9 cellular contexts compared by ENCODE assay signal in the genomic region with DNA sequence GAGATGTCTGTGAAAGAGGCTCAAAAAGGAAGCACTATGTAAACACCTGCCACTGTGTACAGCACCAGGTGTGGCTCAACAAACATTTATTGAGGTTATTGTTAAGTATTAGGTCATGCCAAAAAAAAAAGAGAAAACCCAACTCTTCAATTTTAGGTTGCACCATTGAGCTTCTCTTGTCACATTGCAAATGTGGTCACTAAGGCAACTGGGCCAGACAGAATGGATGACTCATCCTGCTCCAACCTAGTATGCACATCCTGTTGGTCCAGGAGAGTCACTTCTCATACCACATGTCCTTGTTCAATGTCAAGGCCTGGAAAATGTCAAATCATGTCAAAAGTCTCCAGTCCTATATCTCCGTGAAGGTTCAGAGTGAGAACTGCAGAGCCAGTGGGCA. TPM values are rescaled to one million over a fixed set of nuclear protein-coding genes. Genes with fewer than 3 reads are reported as not detected.
A peak's percentile ranks its signal among the peaks of the same experiment; 100 is the strongest.
DNase-seq lines count a peak whose midpoint lies in the region; ATAC-seq and TF ChIP-seq lines count a peak whose summit lies in the region.
"Had no signal": no experiment of that assay in that cellular context is flagged by ENCODE, and none has a peak within 500 bp of the region (broad histone marks: within the 10 kb centered on the region; RNA-seq: fewer than 3 reads in every experiment).

No MANE protein-coding gene starts in this region.

- H3K27me3 Mint-ChIP-seq in T-helper 1 cell treated with Interleukin-12 subunit alpha and Interleukin-12 subunit beta and Interleukin-4 antibody, amounts not matched to agents 30 μg/mL and 1 μg/mL, for 36 hours (ENCODE audit: low read depth): peaks cover 23% of the 10 kb centered on the region
- peaks cover 62% of the 10 kb centered on the region for H3K27me3 Mint-ChIP-seq in stimulated activated naive CD8-positive, alpha-beta T cell treated with anti-CD3 and anti-CD28 coated beads, Interleukin-15, amount 100 ng/mL, for 72 hours

- H3F3A ChIP-seq in MM.1S (ENCODE audit: insufficient read depth, low read length): peaks cover 23% of the 10 kb centered on the region

- H3K36me3 Mint-ChIP-seq in T-helper 1 cell treated with Interleukin-12 subunit alpha and Interleukin-12 subunit beta and Interleukin-4 antibody, amounts not matched to agents 30 μg/mL and 1 μg/mL, for 36 hours (ENCODE audit: low read depth): peaks cover 3% of the 10 kb centered on the region

- H3K4me2 ChIP-seq in MM.1S (ENCODE audit: low read depth, low read length): peak overlapping the region; percentile 59; the same call in 1 of the 2 replicates

- no peaks in the 10 kb centered on the region for H4K20me1 ChIP-seq in MM.1S (ENCODE audit: insufficient read depth, low read length)

- H3K4me3 ChIP-seq in MM.1S (ENCODE audit: low read length) (no peak overlapping the region), epithelial cell of esophagus (ENCODE audit: low read length) (no peak overlapping the region), uterus (no peak overlapping the region), HAP-1 (no peak overlapping the region)

- peak; percentile 99 for ATAC-seq in stimulated activated naive CD8-positive, alpha-beta T cell treated with anti-CD3 and anti-CD28 coated beads, Interleukin-15, amount 100 ng/mL, for 72 hours

- peak overlapping the region; percentile 92 for H3K27ac ChIP-seq in MM.1S (ENCODE audit: low read length)
- no peak overlapping the region for H3K27ac ChIP-seq in uterus

- peaks cover 46% of the 10 kb centered on the region for H3K4me1 Mint-ChIP-seq in T-helper 1 cell treated with Interleukin-12 subunit alpha and Interleukin-12 subunit beta and Interleukin-4 antibody, amounts not matched to agents 30 μg/mL and 1 μg/mL, for 36 hours (ENCODE audit: low read depth)
- H3K4me1 Mint-ChIP-seq in stimulated activated naive CD8-positive, alpha-beta T cell treated with anti-CD3 and anti-CD28 coated beads, Interleukin-15, amount 100 ng/mL, for 72 hours: peaks cover 22% of the 10 kb centered on the region

- H3K4me1 ChIP-seq in MM.1S (ENCODE audit: low read length) (peaks cover 46% of the 10 kb centered on the region), uterus (no peaks in the 10 kb centered on the region), HAP-1 (no peaks in the 10 kb centered on the region)

- H3K9ac ChIP-seq in MM.1S (ENCODE audit: low read length): peak overlapping the region; percentile 66

- TF ChIP-seq CTCF in GM13977 (IDR thresholded peaks at IDR 0.05; ENCODE audit: extremely low read depth, insufficient read depth, missing control alignments) (no peak), MM.1S (IDR thresholded peaks at IDR 0.05; ENCODE audit: low read length) (no peak), epithelial cell of esophagus (IDR thresholded peaks at IDR 0.05; ENCODE audit: insufficient read depth, low read depth, low read length, missing control alignments) (no peak), uterus (IDR thresholded peaks at IDR 0.05) (no peak)

- H3K27me3 ChIP-seq in MM.1S (replicated peaks; ENCODE audit: insufficient read depth, low read length): no peaks in the 10 kb centered on the region
- H3K27me3 ChIP-seq in uterus: no peaks in the 10 kb centered on the region
- no peaks in the 10 kb centered on the region for H3K27me3 ChIP-seq in HAP-1 (ENCODE audit: low read depth)

- in situ Hi-C loops in GM13977 (cut with MboI; ENCODE audit: low pct_unique_long_range_greater_than_20kb, low sequenced_read_pairs, unreplicated experiment): no loop called here
- in situ Hi-C loops in HAP-1 (cut with MboI; ENCODE audit: low sequenced_read_pairs): no loop called here

- no peaks in the 10 kb centered on the region for H3K9me3 Mint-ChIP-seq in T-helper 1 cell treated with Interleukin-12 subunit alpha and Interleukin-12 subunit beta and Interleukin-4 antibody, amounts not matched to agents 30 μg/mL and 1 μg/mL, for 36 hours
- H3K9me3 Mint-ChIP-seq in stimulated activated naive CD8-positive, alpha-beta T cell treated with anti-CD3 and anti-CD28 coated beads, Interleukin-15, amount 100 ng/mL, for 72 hours: no peaks in the 10 kb centered on the region

- 0 out of 2 replicates have a peak overlapping the region, but pooled peaks have one; percentile 4 for H2AFZ ChIP-seq in MM.1S (ENCODE audit: low read length)

- TF ChIP-seq POLR2A in uterus (IDR thresholded peaks at IDR 0.05): no peak

- intact Hi-C loops in uterus (cut with DNase I; ENCODE audit: low total_unique reads): no loop called here

- H3K4me3 Mint-ChIP-seq in T-helper 1 cell treated with Interleukin-12 subunit alpha and Interleukin-12 subunit beta and Interleukin-4 antibody, amounts not matched to agents 30 μg/mL and 1 μg/mL, for 36 hours: peak overlapping the region; percentile 19
- no peak overlapping the region for H3K4me3 Mint-ChIP-seq in stimulated activated naive CD8-positive, alpha-beta T cell treated with anti-CD3 and anti-CD28 coated beads, Interleukin-15, amount 100 ng/mL, for 72 hours

- H3K36me3 ChIP-seq in MM.1S (replicated peaks; ENCODE audit: insufficient read depth, low read length) (no peaks in the 10 kb centered on the region), uterus (no peaks in the 10 kb centered on the region), HAP-1 (replicated peaks) (no peaks in the 10 kb centered on the region)

- DNase-seq in GM13977 (ENCODE audit: low spot score) (peak; percentile 67), H4 (ENCODE audit: low spot score) (peak; percentile 86), MM.1S (peak; percentile 92), epithelial cell of esophagus (ENCODE audit: low read depth) (peak; percentile 82), uterus (no peak), HAP-1 (ENCODE audit: low spot score in 2 of 2) (no peak)
- DNase-seq in stimulated activated naive CD8-positive, alpha-beta T cell treated with anti-CD3 and anti-CD28 coated beads, Interleukin-15, amount 100 ng/mL, for 72 hours: peak; percentile 31 to 69
- DNase-seq: right cardiac atrium had no signal

- H3K79me2 ChIP-seq in MM.1S (ENCODE audit: low read length): no peaks in the 10 kb centered on the region

- no peaks in the 10 kb centered on the region for H3K9me3 ChIP-seq in MM.1S (replicated peaks; ENCODE audit: insufficient read depth, low read length)
- H3K9me3 ChIP-seq in uterus: no peaks in the 10 kb centered on the region
- no peaks in the 10 kb centered on the region for H3K9me3 ChIP-seq in HAP-1

- no peaks in the 10 kb centered on the region for H3K9me2 ChIP-seq in MM.1S (replicated peaks; ENCODE audit: insufficient read depth, low read length)

- H3K27ac Mint-ChIP-seq in T-helper 1 cell treated with Interleukin-12 subunit alpha and Interleukin-12 subunit beta and Interleukin-4 antibody, amounts not matched to agents 30 μg/mL and 1 μg/mL, for 36 hours: peak overlapping the region; percentile 83
- H3K27ac Mint-ChIP-seq in stimulated activated naive CD8-positive, alpha-beta T cell treated with anti-CD3 and anti-CD28 coated beads, Interleukin-15, amount 100 ng/mL, for 72 hours: peak overlapping the region in 1 of 2 donors; percentile 49

RNA-seq across cellular contexts. Expression of gene HOXB1, which starts 25.0 kb away (rescaled TPM):
- total RNA-seq in H4 (2014; rRNA removed; shearing (Covaris generic)): not detected in 2 replicates
- not detected for total RNA-seq in uterus
- total RNA-seq: right cardiac atrium had no signal

RNA-seq across cellular contexts. Expression of gene HOXB2, which starts 39.1 kb away (rescaled TPM):
- 5.3 and 11.1 TPM in 2 replicates for total RNA-seq in H4 (2014; rRNA removed; shearing (Covaris generic))
- total RNA-seq in uterus: 10 to 100 TPM in 3 of 4 donors, 1 to 10 TPM in 1; 4.6 to 24.4 (median 17.4) TPM

Comparison
In these comparisons a context has a peak if more than half of its experiments do, and no peak if none do; other contexts are left out.
1. DNase-seq: peak in GM13977 (single experiment), H4 (single experiment), MM.1S (single experiment), epithelial cell of esophagus (single experiment) and stimulated activated naive CD8-positive, alpha-beta T cell treated with anti-CD3 and anti-CD28 coated beads, Interleukin-15, amount 100 ng/mL, for 72 hours (2 of 2); none in uterus (0 of 2) and HAP-1 (0 of 2).